ENCODE assay signal across 19 cellular contexts in the genomic region with DNA sequence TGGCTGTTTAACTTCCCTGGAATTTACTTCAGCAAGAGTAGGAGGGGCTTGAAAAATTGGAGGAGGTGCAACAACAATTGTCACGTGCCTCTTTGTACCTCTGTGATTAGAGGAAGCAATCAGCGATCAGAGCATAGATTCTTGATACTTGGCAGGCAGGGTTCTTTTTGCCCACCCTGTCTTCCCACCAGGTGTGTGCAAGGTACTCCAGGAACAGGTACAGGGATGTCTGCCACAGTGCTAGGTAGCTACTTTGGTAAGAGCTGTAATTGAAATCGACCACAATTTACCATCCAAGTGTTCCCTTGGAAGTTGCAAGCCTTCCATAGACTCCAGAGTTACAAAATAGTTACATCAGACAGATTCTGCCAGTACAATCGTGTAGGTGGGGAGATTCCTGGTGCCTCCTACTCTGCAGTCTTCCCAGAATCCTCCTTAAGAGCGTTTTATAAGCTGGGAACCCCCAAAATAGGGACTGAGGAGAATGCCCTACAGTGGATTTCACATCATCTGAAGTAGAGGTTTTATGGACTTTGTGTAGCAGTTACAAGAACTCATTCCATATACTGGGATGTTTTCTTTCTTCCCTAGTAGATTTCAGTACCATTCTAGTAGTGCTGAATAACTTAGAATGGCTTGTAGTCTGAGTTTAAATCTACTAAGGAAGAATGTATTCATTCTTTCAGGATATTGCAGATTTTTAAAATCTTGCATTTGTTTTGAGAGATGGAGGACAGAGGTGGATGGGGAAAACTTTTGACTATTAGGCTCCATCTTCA.
DNase-seq lines count a peak whose midpoint lies in the region; ATAC-seq, FAIRE-seq and TF ChIP-seq lines count a peak whose summit lies in the region.
"Had no signal": no experiment of that assay in that cellular context is flagged by ENCODE, and none has a peak within 500 bp of the region (broad histone marks: within the 10 kb centered on the region; RNA-seq: fewer than 3 reads in every experiment).

No MANE protein-coding gene starts in this region.

- H2BK15ac ChIP-seq in H1 (ENCODE audit: low read length): 0 out of 2 replicates have a peak overlapping the region, but pooled peaks have one; percentile 3
- no peak overlapping the region for H2BK15ac ChIP-seq in mesenchymal stem cell (ENCODE audit: low read depth, poor library complexity, severe bottlenecking)

- no peak for TF ChIP-seq RAD21 in H1 (IDR thresholded peaks at IDR 0.05 in 1 of 2, conservative IDR thresholded peaks at IDR 0.05 in 1 of 2; ENCODE audit: low read depth in 2 of 2, low read length in 2 of 2)

- no peak overlapping the region for H2BK12ac ChIP-seq in H1 (ENCODE audit: low read depth, low read length)
- H2BK12ac ChIP-seq in mesenchymal stem cell (ENCODE audit: low read length in 2 of 2): peak overlapping the region in 1 of 2 experiments; percentile 88

- POLR2A ChIA-PET in H1 (lab: Charles Lee; ENCODE audit: partially characterized antibody): interaction anchor here (0.5 to 0.6 kb wide), 2 partner anchors 48 to 97 kb away, joined by 3 to 4 read pairs; no protein-coding TSS in a partner anchor

- H4K91ac ChIP-seq in H1 (replicated peaks; ENCODE audit: insufficient read length, low read length) (no peak overlapping the region), mesenchymal stem cell (ENCODE audit: low read length) (no peak overlapping the region)

- H3K9me3 ChIP-seq in H1 (ENCODE audit: insufficient read depth in 2 of 2, low read depth in 1 of 2, low read length in 1 of 2): 0 out of 4 replicates have a peak, but pooled peaks cover 0 to 6% of the 10 kb centered on the region in 2 experiments
- peaks cover 29% of the 10 kb centered on the region for H3K9me3 ChIP-seq in mesenchymal stem cell (ENCODE audit: control insufficient read depth, low read length)

- H3K4me1 ChIP-seq in H1 (replicated peaks in 1 of 4; ENCODE audit: control insufficient read depth in 3 of 4, insufficient read depth in 4 of 4, low read length in 3 of 4) (peaks cover 0 to 6% (median 3%) of the 10 kb centered on the region in 4 experiments; a peak in 4 of 7 replicates), mesenchymal stem cell (ENCODE audit: control insufficient read depth, insufficient read depth, low read depth, low read length) (no peaks in the 10 kb centered on the region)

- TF ChIP-seq EP300 in H1 (IDR thresholded peaks at IDR 0.05; ENCODE audit: borderline replicate concordance in 1 of 2, low read depth in 2 of 2, low read length in 2 of 2): no peak

- CTCF ChIA-PET in H1 (lab: Charles Lee; ENCODE audit: partially characterized antibody): interaction anchor here (1.0 kb wide), 1 partner anchor 12 kb away, joined by 3 read pairs; no protein-coding TSS in a partner anchor

- no peak overlapping the region for H3K9ac ChIP-seq in H1 (replicated peaks in 1 of 4; ENCODE audit: extremely low read depth in 1 of 4, low read depth in 3 of 4, low read length in 3 of 4)
- no peak overlapping the region for H3K9ac ChIP-seq in mesenchymal stem cell (ENCODE audit: low read length)
- H3K9ac ChIP-seq: KMS-11 had no signal

- H3K36me3 ChIP-seq in H1 (ENCODE audit: control insufficient read depth in 2 of 4, insufficient read depth in 4 of 4, low read length in 3 of 4) (peaks cover 0 to 3% (median 0%) of the 10 kb centered on the region in 4 experiments; a peak in 1 of 8 replicates), mesenchymal stem cell (ENCODE audit: control insufficient read depth in 1 of 2, insufficient read depth in 2 of 2, low read depth in 1 of 2, low read length in 2 of 2) (peaks cover 5 to 9% of the 10 kb centered on the region in 2 experiments)

- TF ChIP-seq POLR2A in H1 (IDR thresholded peaks at IDR 0.05; ENCODE audit: control extremely low read depth in 1 of 2, low read depth in 2 of 2, low read length in 2 of 2): no peak
- no peak for TF ChIP-seq POLR2A in GM18505 (IDR thresholded peaks at IDR 0.05; ENCODE audit: borderline replicate concordance, extremely low read depth, insufficient read depth, insufficient read length)

- H3K4ac ChIP-seq in H1 (replicated peaks; ENCODE audit: insufficient read length, low read depth, low read length) (no peak overlapping the region), mesenchymal stem cell (ENCODE audit: low read depth in 1 of 2, low read length in 2 of 2) (peak overlapping the region in 1 of 2 experiments; percentile 7)

- no peak overlapping the region for H2AK5ac ChIP-seq in H1 (ENCODE audit: low read depth, low read length)
- no peak overlapping the region for H2AK5ac ChIP-seq in mesenchymal stem cell (ENCODE audit: low read length, severe bottlenecking)

- H3K4me3 ChIP-seq in AG10803 (ENCODE audit: low read length) (no peak overlapping the region), H1 (ENCODE audit: extremely low read depth in 1 of 4, insufficient read depth in 2 of 4, low read depth in 3 of 4, low read length in 4 of 4) (no peak overlapping the region), mesenchymal stem cell (ENCODE audit: insufficient read depth in 1 of 2, low read depth in 1 of 2, low read length in 2 of 2) (no peak overlapping the region)
- H3K4me3 ChIP-seq: upper lobe of left lung had no signal

- H3K79me1 ChIP-seq in H1 (ENCODE audit: low read depth, low read length) (no peaks in the 10 kb centered on the region), mesenchymal stem cell (replicated peaks; ENCODE audit: low read length, poor library complexity, severe bottlenecking) (peaks cover 13% of the 10 kb centered on the region)

- H2BK20ac ChIP-seq in H1 (ENCODE audit: low read length): no peak overlapping the region

- no peaks in the 10 kb centered on the region for H4K20me1 ChIP-seq in H1 (replicated peaks in 1 of 2; ENCODE audit: control insufficient read depth in 1 of 2, insufficient read depth in 2 of 2, low read length in 2 of 2)

- H4K5ac ChIP-seq in H1 (ENCODE audit: insufficient read length, low read depth, low read length): no peak overlapping the region

- H2AFZ ChIP-seq in H1 (ENCODE audit: low read length) (no peak overlapping the region), mesenchymal stem cell (ENCODE audit: low read depth, low read length) (no peak overlapping the region)

- H2BK5ac ChIP-seq in H1 (ENCODE audit: low read depth, low read length) (peak overlapping the region; percentile 57; the same call in 1 of the 2 replicates), mesenchymal stem cell (ENCODE audit: low read depth, low read length, poor library complexity, severe bottlenecking) (no peak overlapping the region)

- no peak overlapping the region for H2BK120ac ChIP-seq in H1 (replicated peaks; ENCODE audit: low read depth, low read length)
- H2BK120ac ChIP-seq in mesenchymal stem cell (ENCODE audit: low read depth, low read length): no peak overlapping the region

- H3K27me3 ChIP-seq in H1 (replicated peaks in 1 of 4; ENCODE audit: control insufficient read depth in 3 of 4, extremely low read depth in 1 of 4, insufficient read depth in 3 of 4, low read length in 3 of 4) (no peaks in the 10 kb centered on the region), mesenchymal stem cell (ENCODE audit: control insufficient read depth in 1 of 2, insufficient read depth in 1 of 2, low read length in 2 of 2) (no peaks in the 10 kb centered on the region)
- H3K27me3 ChIP-seq: upper lobe of left lung had no signal

- H3K4me2 ChIP-seq in H1 (ENCODE audit: insufficient read depth in 1 of 2, low read depth in 2 of 2, low read length in 2 of 2): 0 out of 4 replicates have a peak overlapping the region, but pooled peaks of 1 of the 2 experiments have one; percentile 3
- H3K4me2 ChIP-seq in mesenchymal stem cell (ENCODE audit: low read length, poor library complexity, severe bottlenecking): no peak overlapping the region
- H3K4me2 ChIP-seq: KMS-11 had no signal

- 76% methylated on average over 5 of the region's 5 CpGs; no CpG with 5 or more reads in 1 of the 2 experiments for WGBS in H1 (ENCODE audit: extremely low coverage in 1 of 2, insufficient coverage in 1 of 2, insufficient read length in 1 of 2, insufficient replicate concordance in 2 of 2, low coverage in 1 of 2, low lambda C conversion rate in 2 of 2, missing lambda C conversion rate in 1 of 2), 2 experiments
- WGBS in mesenchymal stem cell: 100% methylated on average over 4 of the region's 5 CpGs

- H3K23me2 ChIP-seq in H1 (ENCODE audit: low read depth, low read length): peaks cover 2% of the 10 kb centered on the region; the same call in 1 of the 2 replicates

- no peak for TF ChIP-seq CTCF in AG10803 (conservative IDR thresholded peaks at IDR 0.05; ENCODE audit: low read length)
- TF ChIP-seq CTCF in H1 (IDR thresholded peaks at IDR 0.05; ENCODE audit: control extremely low read depth in 1 of 3, insufficient read depth in 1 of 3, low read depth in 1 of 3, low read length in 3 of 3): no peak

- no peak overlapping the region for H3K18ac ChIP-seq in H1 (ENCODE audit: extremely low read depth, low read length)
- H3K18ac ChIP-seq in mesenchymal stem cell (ENCODE audit: low read depth in 1 of 2, low read length in 2 of 2): peak overlapping the region in 1 of 2 experiments; percentile 30

- DNase-seq in AG10803 (ENCODE audit: low read depth): peak; percentile 22
- DNase-seq in NCI-H226: peak; percentile 47
- DNase-seq in H1 (ENCODE audit: low read depth in 1 of 2, low spot score in 2 of 2): no peak
- peak; percentile 43 for DNase-seq in mesenchymal stem cell
- no peak for DNase-seq in T-helper 1 cell
- no peak for DNase-seq in globus pallidus (ENCODE audit: low spot score)
- DNase-seq: activated naive CD8-positive, alpha-beta T cell treated with anti-CD3 and anti-CD28 coated beads, Interleukin-2, amount 50 U/mL, for 24 hours; CD8-positive, alpha-beta T cell; DMS53; effector CD4-positive, alpha-beta T cell; NCI-H1048; right cardiac atrium; SIG-M5; stimulated activated naive CD8-positive, alpha-beta T cell treated with anti-CD3 and anti-CD28 coated beads, Interleukin-15, Interleukin-2, amounts not matched to agents 100 U/mL and 50 U/mL, for 24 hours; T-helper 2 cell; upper lobe of left lung had no signal

- H3K56ac ChIP-seq in H1 (replicated peaks; ENCODE audit: insufficient read length, low read depth, low read length): no peak overlapping the region

- no peak for ATAC-seq in GM19467 (IDR thresholded peaks at IDR 0.05; ENCODE audit: unreplicated experiment)
- no peak for ATAC-seq in GM18505 (IDR thresholded peaks at IDR 0.05; ENCODE audit: unreplicated experiment)
- ATAC-seq: activated naive CD8-positive, alpha-beta T cell treated with anti-CD3 and anti-CD28 coated beads, Interleukin-2, amount 50 U/mL, for 24 hours; CD8-positive, alpha-beta T cell; right cardiac atrium; stimulated activated naive CD8-positive, alpha-beta T cell treated with anti-CD3 and anti-CD28 coated beads, Interleukin-15, Interleukin-2, amounts not matched to agents 100 U/mL and 50 U/mL, for 24 hours had no signal

- peak; percentile 24 for FAIRE-seq in H1 (lab: Jason Lieb, UNC)

- H3K23ac ChIP-seq in H1 (ENCODE audit: insufficient read length) (no peak overlapping the region), mesenchymal stem cell (ENCODE audit: low read length in 2 of 2) (no peak overlapping the region)

- no peak overlapping the region for H3K14ac ChIP-seq in H1 (ENCODE audit: insufficient read length)
- no peak overlapping the region for H3K14ac ChIP-seq in mesenchymal stem cell (ENCODE audit: low read length in 2 of 2)

- H4K8ac ChIP-seq in H1 (ENCODE audit: extremely low read depth, insufficient read depth, low read length): no peak overlapping the region
- H4K8ac ChIP-seq in mesenchymal stem cell (ENCODE audit: low read length): peak overlapping the region; percentile 71

- peaks cover 0 to 28% of the 10 kb centered on the region in 2 experiments; a peak in 2 of 4 replicates for H3K79me2 ChIP-seq in H1 (ENCODE audit: control insufficient read depth in 1 of 2, insufficient read depth in 2 of 2, low read length in 2 of 2)

- H3K27ac ChIP-seq in H1 (ENCODE audit: low read depth, low read length) (no peak overlapping the region), mesenchymal stem cell (ENCODE audit: low read length, poor library complexity, severe bottlenecking) (no peak overlapping the region)
- H3K27ac ChIP-seq: KMS-11, upper lobe of left lung had no signal

Comparison
In these comparisons a context has a peak if more than half of its experiments do, and no peak if none do; other contexts are left out.
1. DNase-seq: peak in AG10803 (single experiment), NCI-H226 (single experiment) and mesenchymal stem cell (single experiment); none in H1 (0 of 2), T-helper 1 cell (0 of 5) and globus pallidus (single experiment).